In genomic region chr12:129827985-129828384, GRCh38 we compare ENCODE assay signal across 13 cellular contexts.
DNase-seq lines count a peak whose midpoint lies in the region; TF ChIP-seq lines count a peak whose summit lies in the region.
"Had no signal": no experiment of that assay in that cellular context is flagged by ENCODE, and none has a peak within 500 bp of the region (broad histone marks: within the 10 kb centered on the region; RNA-seq: fewer than 3 reads in every experiment).

No MANE protein-coding gene starts in this region.

- H3K4me3 Mint-ChIP-seq in H9 (peak overlapping the region in 1 of 2 experiments; percentile 14; a peak in 1 of 5 replicates), chondrocyte (ENCODE audit: unreplicated experiment) (no peak overlapping the region)
- H3K4me3 Mint-ChIP-seq: B cell; CD4-positive, alpha-beta T cell had no signal

- no peaks in the 10 kb centered on the region for H3K79me1 ChIP-seq in H9 (ENCODE audit: insufficient read depth, low read depth, low read length, poor library complexity, severe bottlenecking)

- H3K9ac ChIP-seq in H9 (ENCODE audit: extremely low read depth, insufficient read length, low read length), result no peak overlapping the region
- H3K9ac ChIP-seq in iPS-20b (ENCODE audit: low read depth, low read length), result no peak overlapping the region

- no peak overlapping the region for H3K56ac ChIP-seq in H9 (ENCODE audit: insufficient read length, low read depth, low read length)

- peaks cover 14% of the 10 kb centered on the region for H3K4me1 ChIP-seq in H9 (ENCODE audit: insufficient read depth, low read length)
- H3K4me1 ChIP-seq in iPS-20b (ENCODE audit: insufficient read depth, low read length), result peaks cover 26% of the 10 kb centered on the region; the same call in 1 of the 2 replicates

- H3K27me3 Mint-ChIP-seq in H9 (ENCODE audit: low read depth), result no peaks in the 10 kb centered on the region; the same call in 1 of the 2 replicates
- no peaks in the 10 kb centered on the region for H3K27me3 Mint-ChIP-seq in chondrocyte (ENCODE audit: low read depth)
- H3K27me3 Mint-ChIP-seq: B cell; CD4-positive, alpha-beta T cell had no signal

- H4K5ac ChIP-seq in H9 (ENCODE audit: insufficient read length, low read depth, low read length), result no peak overlapping the region

- no peak overlapping the region for H2BK15ac ChIP-seq in H9 (ENCODE audit: low read depth, low read length)

- H3K27me3 ChIP-seq in H9 (ENCODE audit: insufficient read depth, low read length) (no peaks in the 10 kb centered on the region), iPS-20b (ENCODE audit: insufficient read depth, low read length) (no peaks in the 10 kb centered on the region)

- no peaks in the 10 kb centered on the region for H3K36me3 ChIP-seq in iPS-20b (ENCODE audit: insufficient read depth, low read depth, low read length)

- H3K9me3 ChIP-seq in H9 (ENCODE audit: control insufficient read depth, low read depth, low read length) (no peaks in the 10 kb centered on the region), iPS-20b (ENCODE audit: insufficient read depth, low read depth, low read length) (no peaks in the 10 kb centered on the region; the same call in 1 of the 2 replicates)

- no peak overlapping the region for H2BK5ac ChIP-seq in H9 (ENCODE audit: insufficient read length, low read length)

- H3K4me3 ChIP-seq in astrocyte of the spinal cord (ENCODE audit: low read depth, low read length) (no peak overlapping the region), iPS-20b (ENCODE audit: low read length) (peak overlapping the region; percentile 13; the same call in 1 of the 2 replicates)

- H3K14ac ChIP-seq in H9 (ENCODE audit: insufficient read depth, low read length), result no peak overlapping the region

- H3K4me2 ChIP-seq in H9 (ENCODE audit: insufficient read depth, insufficient read length, low read length), result no peak overlapping the region

- no peak for DNase-seq in H9
- DNase-seq in NCI-H526 treated with DMSO at 0.1 percent for 48 hours (lab: John Stamatoyannopoulos, UW), result peak; percentile 81
- DNase-seq in astrocyte of the spinal cord (ENCODE audit: low read depth, low spot score), result peak; percentile 18
- DNase-seq in amniotic stem cell (lab: John Stamatoyannopoulos, UW), result no peak
- DNase-seq in stimulated activated CD4-positive, alpha-beta T cell treated with anti-CD3 and anti-CD28 coated beads, Interleukin-4, amount 100 ng/mL, for 1 hour, result no peak
- no peak for DNase-seq in chondrocyte (ENCODE audit: low spot score)
- DNase-seq in DMS79 treated with DMSO at 0.1 percent for 48 hours (lab: John Stamatoyannopoulos, UW), result no peak
- DNase-seq: C1 segment of cervical spinal cord; CD4-positive, alpha-beta T cell; DMS79; EL had no signal

- H2BK12ac ChIP-seq in H9 (ENCODE audit: insufficient read length, low read depth, low read length), result no peak overlapping the region

- H3K27ac Mint-ChIP-seq in H9 (peak overlapping the region in 2 of 3 experiments; percentile 92 to 97; a peak in 4 of 7 replicates), chondrocyte (ENCODE audit: unreplicated experiment) (no peak overlapping the region)
- H3K27ac Mint-ChIP-seq: B cell; CD4-positive, alpha-beta T cell had no signal

- TF ChIP-seq CTCF in H9 (conservative IDR thresholded peaks at IDR 0.05), result no peak
- no peak for TF ChIP-seq CTCF in astrocyte of the spinal cord (IDR thresholded peaks at IDR 0.05; ENCODE audit: low read depth, low read length)
- TF ChIP-seq CTCF in chondrocyte (IDR thresholded peaks at IDR 0.05), result no peak

- in situ Hi-C loops in astrocyte of the spinal cord (cut with HindIII; ENCODE audit: low sequenced_read_pairs), result no loop called here

- no peak overlapping the region for H3K4ac ChIP-seq in H9 (ENCODE audit: low read depth, low read length)

- H3K36me3 Mint-ChIP-seq in H9 (ENCODE audit: insufficient read depth in 1 of 3, low read depth in 3 of 3) (peaks cover 5 to 15% (median 11%) of the 10 kb centered on the region in 3 experiments; a peak in 6 of 7 replicates), chondrocyte (ENCODE audit: low read depth) (no peaks in the 10 kb centered on the region)

- H2AFZ ChIP-seq in H9 (ENCODE audit: low read length), result no peak overlapping the region

- H3K9me3 Mint-ChIP-seq in H9, result peaks cover 4 to 6% of the 10 kb centered on the region in 2 experiments
- H3K9me3 Mint-ChIP-seq in chondrocyte (ENCODE audit: low read depth), result peaks cover 8% of the 10 kb centered on the region

- H3K27ac ChIP-seq in H9 (ENCODE audit: insufficient read length, low read depth, low read length), result no peak overlapping the region
- no peak overlapping the region for H3K27ac ChIP-seq in iPS-20b (ENCODE audit: low read length)

- H3K79me2 ChIP-seq in H9 (ENCODE audit: insufficient read depth, low read length), result peaks cover 2% of the 10 kb centered on the region; the same call in 1 of the 2 replicates

- H3K18ac ChIP-seq in H9 (ENCODE audit: insufficient read length, low read depth, low read length), result no peak overlapping the region

- H4K91ac ChIP-seq in H9 (ENCODE audit: insufficient read length, low read depth, low read length), result no peak overlapping the region

- no peak overlapping the region for H2BK20ac ChIP-seq in H9 (ENCODE audit: low read depth, low read length, poor library complexity, severe bottlenecking)

- no peak overlapping the region for H2AK5ac ChIP-seq in H9 (ENCODE audit: insufficient read length, low read length)

- H3K23ac ChIP-seq in H9 (ENCODE audit: insufficient read length, low read depth, low read length), result no peak overlapping the region

- H4K8ac ChIP-seq in H9 (replicated peaks; ENCODE audit: insufficient read length, low read depth, low read length), result no peak overlapping the region

- H3K4me1 Mint-ChIP-seq in H9 (peaks cover 61 to 67% of the 10 kb centered on the region in 2 experiments), chondrocyte (ENCODE audit: low read depth) (no peaks in the 10 kb centered on the region)
- H3K4me1 Mint-ChIP-seq: B cell had no signal

- no peak overlapping the region for H3T11ph ChIP-seq in H9 (ENCODE audit: low read length)

- no peaks in the 10 kb centered on the region for H3K23me2 ChIP-seq in H9 (ENCODE audit: insufficient read length, low read depth, low read length, poor library complexity, severe bottlenecking)

- H4K20me1 ChIP-seq in H9 (ENCODE audit: control insufficient read depth, insufficient read depth, insufficient read length), result no peaks in the 10 kb centered on the region

- no peak overlapping the region for H2BK120ac ChIP-seq in H9 (ENCODE audit: low read depth, low read length, poor library complexity, severe bottlenecking)

- no CpG with 5 or more reads among the region's 2 CpGs for WGBS in H9 (ENCODE audit: extremely low coverage, insufficient read length, low lambda C conversion rate)

Comparison
In these comparisons a context has a peak if more than half of its experiments do, and no peak if none do; other contexts are left out.
1. DNase-seq: peak in NCI-H526 treated with DMSO at 0.1 percent for 48 hours (single experiment) and astrocyte of the spinal cord (single experiment); none in H9 (single experiment), amniotic stem cell (single experiment), stimulated activated CD4-positive, alpha-beta T cell treated with anti-CD3 and anti-CD28 coated beads, Interleukin-4, amount 100 ng/mL, for 1 hour (single experiment), chondrocyte (single experiment) and DMS79 treated with DMSO at 0.1 percent for 48 hours (single experiment).